In the genomic region with DNA sequence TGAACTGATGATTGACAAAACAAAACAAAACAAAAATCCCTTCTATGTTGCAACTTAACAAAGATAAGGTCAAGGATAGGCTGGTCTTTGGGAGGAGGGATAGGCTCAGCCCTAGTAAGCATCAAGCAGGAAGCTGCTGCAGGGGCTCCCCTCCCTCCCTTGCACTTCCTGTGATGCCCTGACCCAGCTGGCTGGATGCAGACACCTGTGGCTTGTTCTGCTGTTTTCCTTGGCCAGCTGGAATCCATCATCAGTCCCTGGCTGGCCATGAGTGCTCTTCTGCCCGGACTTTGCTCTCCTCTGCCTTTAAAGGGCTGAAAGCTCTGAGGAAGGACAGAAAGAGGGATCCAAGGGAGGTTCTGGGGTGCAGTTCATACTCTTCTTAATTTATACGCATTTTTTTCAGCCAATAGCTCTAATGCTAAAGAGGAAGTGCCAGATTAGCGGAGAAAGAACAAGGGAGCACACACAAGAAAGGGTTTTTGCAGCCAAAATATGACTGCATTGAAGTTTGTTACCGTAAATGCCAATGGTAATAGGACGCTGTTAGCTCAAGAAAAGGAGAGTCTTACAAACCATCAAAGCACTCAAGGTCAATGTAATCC, we compare ENCODE assay signal across 20 cellular contexts. TPM values are rescaled to one million over a fixed set of nuclear protein-coding genes. Genes with fewer than 3 reads are reported as not detected.
DNase-seq lines count a peak whose midpoint lies in the region; ATAC-seq, FAIRE-seq and TF ChIP-seq lines count a peak whose summit lies in the region.
"Had no signal": no experiment of that assay in that cellular context is flagged by ENCODE, and none has a peak within 500 bp of the region (broad histone marks: within the 10 kb centered on the region; RNA-seq: fewer than 3 reads in every experiment).

No MANE protein-coding gene starts in this region.

- H2AK5ac ChIP-seq in H1 (ENCODE audit: low read depth, low read length), result no peak overlapping the region

- H3K79me2 ChIP-seq in H1 (ENCODE audit: control insufficient read depth in 1 of 2, insufficient read depth in 2 of 2, low read length in 2 of 2) (no peaks in the 10 kb centered on the region), osteoblast (ENCODE audit: insufficient read depth, low read length) (no peaks in the 10 kb centered on the region)

- H2BK12ac ChIP-seq in H1 (ENCODE audit: low read depth, low read length), result no peak overlapping the region

- H4K5ac ChIP-seq in H1 (ENCODE audit: insufficient read length, low read depth, low read length), result no peak overlapping the region

- no peak for TF ChIP-seq RAD21 in H1 (IDR thresholded peaks at IDR 0.05 in 1 of 2, conservative IDR thresholded peaks at IDR 0.05 in 1 of 2; ENCODE audit: low read depth in 2 of 2, low read length in 2 of 2)

- H3K4ac ChIP-seq in H1 (replicated peaks; ENCODE audit: insufficient read length, low read depth, low read length), result no peak overlapping the region

- H3K36me3 Mint-ChIP-seq in activated CD8-positive, alpha-beta memory T cell treated with anti-CD3 and anti-CD28 coated beads, Interleukin-2, amount 10 ng/mL, durations not matched to agents 7 days and 5 days, result no peaks in the 10 kb centered on the region
- H3K36me3 Mint-ChIP-seq: activated naive CD4-positive, alpha-beta T cell treated with anti-CD3 and anti-CD28 coated beads, Interleukin-2, amount 50 U/mL, for 24 hours had no signal

- H3K18ac ChIP-seq in H1 (ENCODE audit: extremely low read depth, low read length), result no peak overlapping the region

- intact Hi-C loops in head of caudate nucleus (cut with DNase I), result no loop called here

- no peaks in the 10 kb centered on the region; the same call in 1 of the 2 replicates for H3K23me2 ChIP-seq in H1 (ENCODE audit: low read depth, low read length)

- no peak overlapping the region for H4K8ac ChIP-seq in H1 (ENCODE audit: extremely low read depth, insufficient read depth, low read length)

- H2BK15ac ChIP-seq in H1 (ENCODE audit: low read length), result no peak overlapping the region

- H3K4me3 Mint-ChIP-seq in activated CD8-positive, alpha-beta memory T cell treated with anti-CD3 and anti-CD28 coated beads, Interleukin-2, amount 10 ng/mL, durations not matched to agents 7 days and 5 days, result no peak overlapping the region
- H3K4me3 Mint-ChIP-seq: activated naive CD4-positive, alpha-beta T cell treated with anti-CD3 and anti-CD28 coated beads, Interleukin-2, amount 50 U/mL, for 24 hours had no signal

- POLR2A ChIA-PET in H1 (lab: Charles Lee; ENCODE audit: partially characterized antibody), result interaction anchor here (1.0 kb wide), 1 partner anchor 11 kb away, joined by 3 read pairs; no protein-coding TSS in a partner anchor

- no peak for TF ChIP-seq POLR2A in H1 (IDR thresholded peaks at IDR 0.05; ENCODE audit: control extremely low read depth in 1 of 2, low read depth in 2 of 2, low read length in 2 of 2)

- no peak overlapping the region for H3K4me2 ChIP-seq in H1 (ENCODE audit: insufficient read depth in 1 of 2, low read depth in 2 of 2, low read length in 2 of 2)
- H3K4me2 ChIP-seq in osteoblast (ENCODE audit: insufficient read depth, low read length), result peak overlapping the region; percentile 13
- H3K4me2 ChIP-seq: PC-9 had no signal

- H2BK5ac ChIP-seq in H1 (ENCODE audit: low read depth, low read length), result no peak overlapping the region

- H3K56ac ChIP-seq in H1 (replicated peaks; ENCODE audit: insufficient read length, low read depth, low read length), result no peak overlapping the region

- H3K9me3 ChIP-seq in H1 (ENCODE audit: insufficient read depth in 2 of 2, low read depth in 1 of 2, low read length in 1 of 2) (no peaks in the 10 kb centered on the region), osteoblast (ENCODE audit: low read depth, low read length) (no peaks in the 10 kb centered on the region)
- H3K9me3 ChIP-seq: upper lobe of left lung had no signal

- no peaks in the 10 kb centered on the region for H3K9me3 Mint-ChIP-seq in activated CD8-positive, alpha-beta memory T cell treated with anti-CD3 and anti-CD28 coated beads, Interleukin-2, amount 10 ng/mL, durations not matched to agents 7 days and 5 days (ENCODE audit: low read depth)
- H3K9me3 Mint-ChIP-seq: activated naive CD4-positive, alpha-beta T cell treated with anti-CD3 and anti-CD28 coated beads, Interleukin-2, amount 50 U/mL, for 24 hours had no signal

- no peak overlapping the region for H3K27ac Mint-ChIP-seq in activated CD8-positive, alpha-beta memory T cell treated with anti-CD3 and anti-CD28 coated beads, Interleukin-2, amount 10 ng/mL, durations not matched to agents 7 days and 5 days
- H3K27ac Mint-ChIP-seq: activated naive CD4-positive, alpha-beta T cell treated with anti-CD3 and anti-CD28 coated beads, Interleukin-2, amount 50 U/mL, for 24 hours had no signal

- no peak overlapping the region for H2BK120ac ChIP-seq in H1 (replicated peaks; ENCODE audit: low read depth, low read length)

- H3K4me1 ChIP-seq in H1 (replicated peaks in 1 of 4; ENCODE audit: control insufficient read depth in 3 of 4, insufficient read depth in 4 of 4, low read length in 3 of 4) (0 out of 7 replicates have a peak, but pooled peaks cover 0 to 2% (median 0%) of the 10 kb centered on the region in 4 experiments), osteoblast (ENCODE audit: insufficient read depth, low read length) (peaks cover 10% of the 10 kb centered on the region)
- H3K4me1 ChIP-seq: foreskin keratinocyte, upper lobe of left lung had no signal

- no peak for FAIRE-seq in H1 (lab: Jason Lieb, UNC)
- FAIRE-seq: colon, GM12892 had no signal

- H4K20me1 ChIP-seq in H1 (replicated peaks in 1 of 2; ENCODE audit: control insufficient read depth in 1 of 2, insufficient read depth in 2 of 2, low read length in 2 of 2) (peaks cover 0 to 2% of the 10 kb centered on the region in 2 experiments), osteoblast (ENCODE audit: insufficient read depth, low read length) (no peaks in the 10 kb centered on the region)

- no peak overlapping the region for H3K27ac ChIP-seq in H1 (ENCODE audit: low read depth, low read length)
- H3K27ac ChIP-seq in osteoblast (ENCODE audit: low read depth, low read length), result peak overlapping the region; percentile 32
- H3K27ac ChIP-seq: foreskin keratinocyte, upper lobe of left lung had no signal

- TF ChIP-seq CTCF in H1 (IDR thresholded peaks at IDR 0.05; ENCODE audit: control extremely low read depth in 1 of 3, insufficient read depth in 1 of 3, low read depth in 1 of 3, low read length in 3 of 3) (no peak), osteoblast (IDR thresholded peaks at IDR 0.05; ENCODE audit: extremely low read depth, low read depth, low read length) (no peak)

- no peak overlapping the region for H4K91ac ChIP-seq in H1 (replicated peaks; ENCODE audit: insufficient read length, low read length)

- peaks cover under 1 to 7% (median 5%) of the 10 kb centered on the region in 4 experiments; a peak in 5 of 8 replicates for H3K36me3 ChIP-seq in H1 (ENCODE audit: control insufficient read depth in 2 of 4, insufficient read depth in 4 of 4, low read length in 3 of 4)
- H3K36me3 ChIP-seq in osteoblast (ENCODE audit: insufficient read depth, low read length), result peaks cover 10% of the 10 kb centered on the region

- no peaks in the 10 kb centered on the region for H3K79me1 ChIP-seq in H1 (ENCODE audit: low read depth, low read length)

- CTCF ChIA-PET in H1 (lab: Charles Lee; ENCODE audit: partially characterized antibody), result interaction anchor here (1.4 to 4.2 kb wide), 5 partner anchors 10 to 492 kb away, joined by 3 to 23 read pairs (median 11); no protein-coding TSS in a partner anchor
- CTCF ChIA-PET in activated CD8-positive, alpha-beta memory T cell treated with anti-CD3 and anti-CD28 coated beads, Interleukin-2, amount 10 ng/mL, durations not matched to agents 7 days and 5 days (lab: Charles Lee), result no interaction called here

- no peaks in the 10 kb centered on the region for H3K27me3 ChIP-seq in H1 (replicated peaks in 1 of 4; ENCODE audit: control insufficient read depth in 3 of 4, extremely low read depth in 1 of 4, insufficient read depth in 3 of 4, low read length in 3 of 4)
- H3K27me3 ChIP-seq in osteoblast (ENCODE audit: insufficient read depth, low read length), result no peaks in the 10 kb centered on the region
- H3K27me3 ChIP-seq: foreskin keratinocyte, upper lobe of left lung had no signal

- no peak for ATAC-seq in activated CD4-positive, CD25-positive, alpha-beta regulatory T cell treated with anti-CD3 and anti-CD28 coated beads, Interleukin-2, amount 50 U/mL, for 24 hours
- ATAC-seq in activated CD8-positive, alpha-beta memory T cell treated with anti-CD3 and anti-CD28 coated beads, Interleukin-2, amount 10 ng/mL, durations not matched to agents 7 days and 5 days, result no peak

- H3K23ac ChIP-seq in H1 (ENCODE audit: insufficient read length), result no peak overlapping the region

- H2BK20ac ChIP-seq in H1 (ENCODE audit: low read length), result no peak overlapping the region

- H3K4me1 Mint-ChIP-seq in activated CD8-positive, alpha-beta memory T cell treated with anti-CD3 and anti-CD28 coated beads, Interleukin-2, amount 10 ng/mL, durations not matched to agents 7 days and 5 days, result no peaks in the 10 kb centered on the region

- no peak for TF ChIP-seq EP300 in H1 (IDR thresholded peaks at IDR 0.05; ENCODE audit: borderline replicate concordance in 1 of 2, low read depth in 2 of 2, low read length in 2 of 2)

- H3K27me3 Mint-ChIP-seq in activated CD8-positive, alpha-beta memory T cell treated with anti-CD3 and anti-CD28 coated beads, Interleukin-2, amount 10 ng/mL, durations not matched to agents 7 days and 5 days, result peaks cover 11% of the 10 kb centered on the region
- H3K27me3 Mint-ChIP-seq: activated naive CD4-positive, alpha-beta T cell treated with anti-CD3 and anti-CD28 coated beads, Interleukin-2, amount 50 U/mL, for 24 hours had no signal

- 86% methylated on average over 5 of the region's 5 CpGs; no CpG with 5 or more reads in 1 of the 2 experiments for whole genome bisulfite sequencing in H1 (ENCODE audit: extremely low coverage in 1 of 2, insufficient coverage in 1 of 2, insufficient read length in 1 of 2, insufficient replicate concordance in 2 of 2, low coverage in 1 of 2, low lambda C conversion rate in 2 of 2, missing lambda C conversion rate in 1 of 2), 2 experiments

- peak; percentile 49 for DNase-seq in H4 (ENCODE audit: low spot score)
- DNase-seq in NCI-H69 (lab: John Stamatoyannopoulos, UW), result peak; percentile 87
- no peak for DNase-seq in H1 (ENCODE audit: low read depth in 1 of 2, low spot score in 2 of 2)
- no peak for DNase-seq in osteoblast (ENCODE audit: insufficient read length, low spot score, missing footprints)
- DNase-seq in activated CD8-positive, alpha-beta memory T cell treated with anti-CD3 and anti-CD28 coated beads, Interleukin-2, amount 10 ng/mL, durations not matched to agents 7 days and 5 days, result no peak
- DNase-seq in head of caudate nucleus, result no peak
- no peak for DNase-seq in retina
- DNase-seq: kidney glomerular epithelial cell; NCI-H1930; stimulated activated CD4-positive, alpha-beta T cell treated with anti-CD3 and anti-CD28 coated beads, Interleukin-15, amount 100 ng/mL, for 24 hours; stimulated activated CD8-positive, alpha-beta memory T cell treated with anti-CD3 and anti-CD28 coated beads, Interleukin-4, amount 100 ng/mL, for 48 hours; T-helper 9 cell had no signal

- H3K4me3 ChIP-seq in H1 (ENCODE audit: extremely low read depth in 1 of 4, insufficient read depth in 2 of 4, low read depth in 3 of 4, low read length in 4 of 4) (no peak overlapping the region), osteoblast (ENCODE audit: insufficient read depth, low read length) (no peak overlapping the region)
- H3K4me3 ChIP-seq: PC-9, upper lobe of left lung had no signal

- no peak overlapping the region for H2AFZ ChIP-seq in H1 (ENCODE audit: low read length)
- H2AFZ ChIP-seq in osteoblast (ENCODE audit: low read length), result no peak overlapping the region
- H2AFZ ChIP-seq: PC-9 had no signal

- H3K9ac ChIP-seq in H1 (replicated peaks in 1 of 4; ENCODE audit: extremely low read depth in 1 of 4, low read depth in 3 of 4, low read length in 3 of 4), result no peak overlapping the region

- no peak overlapping the region for H3K14ac ChIP-seq in H1 (ENCODE audit: insufficient read length)

RNA-seq across cellular contexts. Expression of a gene that starts 19.9 kb away (rescaled TPM):
- total RNA-seq in H4 (2014; rRNA removed; shearing (Covaris generic)), result 0.17 TPM in 1 of 2 replicates, not detected in the other
- total RNA-seq in H1 (2021; fragmentation: NEBNext Ultra II Directional; extraction: Animal tissue kit (Norgen Biotek cat#: 25700)), result not detected in 2 replicates
- polyA plus RNA-seq in H1 (2011; rRNA removed), result not detected in 2 replicates
- polyA plus RNA-seq in H1 (2011; cell fraction: cytosol; rRNA removed), result not detected
- polyA plus RNA-seq in H1 (2011; cell fraction: nucleus; rRNA removed), result not detected
- polyA plus RNA-seq in H1 (2012, experiment 1 of 2), result not detected in 4 replicates
- not detected for polyA plus RNA-seq in H1 (2012, experiment 2 of 2)
- polyA plus RNA-seq in H1 (2013, experiment 1 of 2), result not detected
- polyA plus RNA-seq in H1 (2013, experiment 2 of 2), result not detected
- polyA minus RNA-seq in H1 (2011; rRNA and poly(A)+ RNA removed), result not detected in 2 replicates
- polyA minus RNA-seq in H1 (2011; cell fraction: cytosol; rRNA and poly(A)+ RNA removed), result not detected
- polyA minus RNA-seq in H1 (2011; cell fraction: nucleus; rRNA and poly(A)+ RNA removed), result not detected
- total RNA-seq in osteoblast, result not detected in 2 replicates
- not detected for total RNA-seq in activated CD8-positive, alpha-beta memory T cell treated with anti-CD3 and anti-CD28 coated beads, Interleukin-2, amount 10 ng/mL, durations not matched to agents 7 days and 5 days
- total RNA-seq: foreskin keratinocyte, PC-9 had no signal
- polyA plus RNA-seq: foreskin keratinocyte, neural cell had no signal

Comparison
In these comparisons a context has a peak if more than half of its experiments do, and no peak if none do; other contexts are left out.
1. DNase-seq: peak in H4 (single experiment) and NCI-H69 (single experiment); none in H1 (0 of 2), osteoblast (single experiment), activated CD8-positive, alpha-beta memory T cell treated with anti-CD3 and anti-CD28 coated beads, Interleukin-2, amount 10 ng/mL, durations not matched to agents 7 days and 5 days (single experiment), head of caudate nucleus (0 of 42) and retina (single experiment).